In genomic region chr1:154972517-154973343, GRCh38 we compare ENCODE assay signal across 8 cellular contexts. TPM values are rescaled to one million over a fixed set of nuclear protein-coding genes. Genes with fewer than 3 reads are reported as not detected.
DNase-seq lines count a peak whose midpoint lies in the region; ATAC-seq and TF ChIP-seq lines count a peak whose summit lies in the region.

No MANE protein-coding gene starts in this region.

- H3K79me1 ChIP-seq in mesenchymal stem cell (replicated peaks; ENCODE audit: low read length, poor library complexity, severe bottlenecking): no peaks in the 10 kb centered on the region

- peak overlapping the region; percentile 100 for H2AK5ac ChIP-seq in mesenchymal stem cell (ENCODE audit: low read length, severe bottlenecking)

- TF ChIP-seq CTCF in OCI-LY3 (IDR thresholded peaks at IDR 0.05; ENCODE audit: low read depth, low read length): no peak

- H2BK5ac ChIP-seq in mesenchymal stem cell (ENCODE audit: low read depth, low read length, poor library complexity, severe bottlenecking): peak overlapping the region; percentile 92

- H4K20me1 ChIP-seq in OCI-LY3 (ENCODE audit: insufficient read depth, low read length): peaks cover 13% of the 10 kb centered on the region

- peak overlapping the region; percentile 91 for H4K91ac ChIP-seq in mesenchymal stem cell (ENCODE audit: low read length)

- peak overlapping the region in 1 of 2 experiments; percentile 89 for H3K14ac ChIP-seq in mesenchymal stem cell (ENCODE audit: low read length in 2 of 2)

- peak; percentile 98 for DNase-seq in ELR (ENCODE audit: low read depth)
- peak; percentile 97 for DNase-seq in mesenchymal stem cell
- no peak for DNase-seq in NAMALWA (ENCODE audit: low spot score)
- DNase-seq in NCI-H187 (lab: John Stamatoyannopoulos, UW): no peak

- H3K18ac ChIP-seq in mesenchymal stem cell (ENCODE audit: low read depth in 1 of 2, low read length in 2 of 2): peak overlapping the region; percentile 93 to 98

- peak overlapping the region; percentile 30 for H2BK15ac ChIP-seq in mesenchymal stem cell (ENCODE audit: low read depth, poor library complexity, severe bottlenecking)

- H2AFZ ChIP-seq in OCI-LY3 (ENCODE audit: low read depth, low read length): no peak overlapping the region
- no peak overlapping the region for H2AFZ ChIP-seq in mesenchymal stem cell (ENCODE audit: low read depth, low read length)

- no peak overlapping the region; the same call in 1 of the 2 replicates for H3K9ac ChIP-seq in OCI-LY3 (ENCODE audit: low read length)
- peak overlapping the region; percentile 71 to 96 for H3K9ac ChIP-seq in duodenal mucosa (ENCODE audit: low read depth in 1 of 2, low read length in 2 of 2)
- H3K9ac ChIP-seq in mesenchymal stem cell (ENCODE audit: low read length): peak overlapping the region; percentile 98

- H3K4me2 ChIP-seq in OCI-LY3 (ENCODE audit: low read length) (peak overlapping the region; percentile 81), mesenchymal stem cell (ENCODE audit: low read length, poor library complexity, severe bottlenecking) (peak overlapping the region; percentile 64)

- peak overlapping the region; percentile 15 to 94 for H2BK12ac ChIP-seq in mesenchymal stem cell (ENCODE audit: low read length in 2 of 2)

- peak overlapping the region; percentile 69 for H2BK120ac ChIP-seq in mesenchymal stem cell (ENCODE audit: low read depth, low read length)

- H3K36me3 ChIP-seq in OCI-LY3 (replicated peaks; ENCODE audit: low read depth, low read length) (peaks cover 5% of the 10 kb centered on the region), duodenal mucosa (ENCODE audit: control insufficient read depth in 1 of 2, insufficient read depth in 2 of 2, low read length in 2 of 2) (peaks cover 3 to 28% of the 10 kb centered on the region in 2 donors), mesenchymal stem cell (ENCODE audit: control insufficient read depth in 1 of 2, insufficient read depth in 2 of 2, low read depth in 1 of 2, low read length in 2 of 2) (peaks cover 9 to 10% of the 10 kb centered on the region in 2 experiments)

- H3K79me2 ChIP-seq in OCI-LY3 (ENCODE audit: low read length): peaks cover 46% of the 10 kb centered on the region

- H3K4me3 ChIP-seq in OCI-LY3 (ENCODE audit: low read length) (peak overlapping the region; percentile 88), duodenal mucosa (ENCODE audit: low read depth in 1 of 2, low read length in 2 of 2) (peak overlapping the region; percentile 76 to 83), mesenchymal stem cell (ENCODE audit: insufficient read depth in 1 of 2, low read depth in 1 of 2, low read length in 2 of 2) (peak overlapping the region in 1 of 2 experiments; percentile 85)

- H3K27ac ChIP-seq in OCI-LY3 (ENCODE audit: low read length): no peak overlapping the region
- peak overlapping the region; percentile 87 for H3K27ac ChIP-seq in duodenal mucosa (ENCODE audit: low read depth, low read length)
- peak overlapping the region; percentile 100 for H3K27ac ChIP-seq in mesenchymal stem cell (ENCODE audit: low read length, poor library complexity, severe bottlenecking)

- peak overlapping the region; percentile 51 to 97 for H3K4ac ChIP-seq in mesenchymal stem cell (ENCODE audit: low read depth in 1 of 2, low read length in 2 of 2)

- 4% methylated on average over 11 of the region's 18 CpGs for WGBS in mesenchymal stem cell

- no peaks in the 10 kb centered on the region for H3K27me3 ChIP-seq in OCI-LY3 (ENCODE audit: low read depth, low read length)
- no peaks in the 10 kb centered on the region for H3K27me3 ChIP-seq in duodenal mucosa (ENCODE audit: control insufficient read depth in 1 of 2, insufficient read depth in 2 of 2, low read length in 2 of 2)
- H3K27me3 ChIP-seq in mesenchymal stem cell (ENCODE audit: control insufficient read depth in 1 of 2, insufficient read depth in 1 of 2, low read length in 2 of 2): no peaks in the 10 kb centered on the region

- H4K8ac ChIP-seq in mesenchymal stem cell (ENCODE audit: low read length): peak overlapping the region; percentile 93

- H3K23ac ChIP-seq in mesenchymal stem cell (ENCODE audit: low read length in 2 of 2): peak overlapping the region in 1 of 2 experiments; percentile 31

- ATAC-seq in HG02852 (IDR thresholded peaks at IDR 0.05; ENCODE audit: unreplicated experiment) (no peak), GM21390 (IDR thresholded peaks at IDR 0.05; ENCODE audit: unreplicated experiment) (no peak)

- no peaks in the 10 kb centered on the region for H3K9me3 ChIP-seq in OCI-LY3 (ENCODE audit: insufficient read depth, low read length)
- H3K9me3 ChIP-seq in duodenal mucosa (ENCODE audit: control insufficient read depth in 1 of 2, low read length in 2 of 2): no peaks in the 10 kb centered on the region
- no peaks in the 10 kb centered on the region for H3K9me3 ChIP-seq in mesenchymal stem cell (ENCODE audit: control insufficient read depth, low read length)

- H3K4me1 ChIP-seq in OCI-LY3 (ENCODE audit: low read length) (peaks cover 33% of the 10 kb centered on the region), duodenal mucosa (ENCODE audit: control insufficient read depth in 1 of 2, insufficient read depth in 2 of 2, low read length in 2 of 2) (peaks cover 43 to 46% of the 10 kb centered on the region in 2 donors), mesenchymal stem cell (ENCODE audit: control insufficient read depth, insufficient read depth, low read depth, low read length) (peaks cover 22% of the 10 kb centered on the region)

RNA-seq across cellular contexts. Expression of gene CKS1B, which starts 1.8 kb away (rescaled TPM):
- 48.2 TPM for polyA plus RNA-seq in mesenchymal stem cell (2013, experiment 1 of 2)
- polyA plus RNA-seq in mesenchymal stem cell (2013, experiment 2 of 2): 48.8 TPM

RNA-seq across cellular contexts. Expression of gene SHC1, which starts 2.2 kb away (rescaled TPM):
- polyA plus RNA-seq in mesenchymal stem cell (2013, experiment 1 of 2): 352 TPM
- polyA plus RNA-seq in mesenchymal stem cell (2013, experiment 2 of 2): 344 TPM

RNA-seq across cellular contexts. Expression of gene FLAD1, which starts 10.4 kb away (rescaled TPM):
- polyA plus RNA-seq in mesenchymal stem cell (2013, experiment 1 of 2): 26.7 TPM
- polyA plus RNA-seq in mesenchymal stem cell (2013, experiment 2 of 2): 26.3 TPM

RNA-seq across cellular contexts. Expression of gene PYGO2, which starts 11.1 kb away (rescaled TPM):
- 16.1 TPM for polyA plus RNA-seq in mesenchymal stem cell (2013, experiment 1 of 2)
- polyA plus RNA-seq in mesenchymal stem cell (2013, experiment 2 of 2): 15.3 TPM

RNA-seq across cellular contexts. Expression of gene PBXIP1, which starts 16.8 kb away (rescaled TPM):
- polyA plus RNA-seq in mesenchymal stem cell (2013, experiment 1 of 2): 69.2 TPM
- polyA plus RNA-seq in mesenchymal stem cell (2013, experiment 2 of 2): 66.7 TPM

Comparison
In these comparisons a context has a peak if more than half of its experiments do, and no peak if none do; other contexts are left out.
1. DNase-seq: peak in ELR (single experiment) and mesenchymal stem cell (single experiment); none in NAMALWA (single experiment) and NCI-H187 (0 of 2).